8 cellular contexts compared by ENCODE assay signal in the genomic region with DNA sequence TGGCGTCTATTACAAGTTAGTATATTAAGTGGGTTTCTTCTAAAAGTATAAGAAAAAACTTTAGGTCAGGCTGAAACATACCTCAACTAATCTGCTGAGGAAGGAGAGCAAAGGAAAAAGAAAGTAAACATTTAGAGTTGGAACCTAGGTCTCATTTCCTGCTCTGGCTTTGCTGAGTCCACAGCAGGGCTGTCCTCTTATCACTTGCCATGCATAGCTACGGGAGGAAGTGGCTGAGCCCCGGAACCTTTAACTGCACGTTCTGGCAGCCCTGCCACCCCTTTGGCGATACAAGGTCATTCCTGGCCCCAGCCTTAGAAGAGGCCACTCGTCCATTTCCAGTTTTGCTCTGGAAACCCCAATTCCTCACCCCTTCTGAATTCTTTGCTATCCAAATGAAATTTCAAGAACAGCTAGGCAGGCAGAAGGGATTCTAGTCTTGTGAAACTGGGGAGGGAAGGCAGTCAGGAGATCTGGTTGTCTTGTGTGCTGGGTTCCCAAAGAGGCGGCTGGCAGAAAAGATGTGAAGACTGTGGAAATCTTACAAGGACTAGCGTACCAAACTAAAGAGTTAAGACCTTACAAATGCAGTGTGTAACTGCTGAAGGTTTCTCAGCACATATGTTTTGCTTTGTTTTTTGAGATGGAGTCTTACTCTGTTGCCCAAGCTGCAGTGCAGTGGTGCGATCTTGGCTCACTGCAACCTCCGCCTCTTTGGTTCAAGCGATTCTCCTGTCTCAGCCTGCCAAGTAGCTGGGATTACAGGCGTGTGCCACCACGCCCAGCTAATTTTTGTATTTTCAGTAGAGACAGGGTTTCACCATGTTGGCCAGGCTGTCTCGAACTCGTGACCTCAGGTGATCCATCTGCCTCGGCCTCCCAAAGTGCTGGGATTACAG.
DNase-seq lines count a peak whose midpoint lies in the region; ATAC-seq and TF ChIP-seq lines count a peak whose summit lies in the region.

No MANE protein-coding gene starts in this region.

- DNase-seq in activated CD4-positive, CD25-positive, alpha-beta regulatory T cell treated with anti-CD3 and anti-CD28 coated beads, Interleukin-2, amount 50 U/mL, for 72 hours, result peak; percentile 50
- peak; percentile 45 for DNase-seq in fibroblast of pulmonary artery (ENCODE audit: low read depth)
- DNase-seq in NCI-H2081 (lab: John Stamatoyannopoulos, UW), result no peak
- DNase-seq in midbrain (lab: John Stamatoyannopoulos, UW), result no peak

- peak overlapping the region; percentile 27 for H3K27ac ChIP-seq in C4-2B
- peak overlapping the region in 17 of 21 experiments; percentile 3 to 84 (median 57) for H3K27ac ChIP-seq in skin epidermis

- no peak for TF ChIP-seq CTCF in C4-2B (conservative IDR thresholded peaks at IDR 0.05)
- TF ChIP-seq CTCF in fibroblast of pulmonary artery (IDR thresholded peaks at IDR 0.05; ENCODE audit: low read length, missing control alignments), result no peak

- H3K4me3 ChIP-seq in fibroblast of pulmonary artery (replicated peaks; ENCODE audit: low read depth, low read length) (no peak overlapping the region), skin epidermis (no peak overlapping the region)

- ATAC-seq in GM19351 (IDR thresholded peaks at IDR 0.05; ENCODE audit: unreplicated experiment) (peak; percentile 69), HG03378 (IDR thresholded peaks at IDR 0.05; ENCODE audit: unreplicated experiment) (peak; percentile 68)

Comparison
In these comparisons a context has a peak if more than half of its experiments do, and no peak if none do; other contexts are left out.
1. DNase-seq: peak in activated CD4-positive, CD25-positive, alpha-beta regulatory T cell treated with anti-CD3 and anti-CD28 coated beads, Interleukin-2, amount 50 U/mL, for 72 hours (single experiment) and fibroblast of pulmonary artery (single experiment); none in NCI-H2081 (0 of 2) and midbrain (single experiment).